Comparison of ENCODE assay signal across 32 cellular contexts in the genomic region with DNA sequence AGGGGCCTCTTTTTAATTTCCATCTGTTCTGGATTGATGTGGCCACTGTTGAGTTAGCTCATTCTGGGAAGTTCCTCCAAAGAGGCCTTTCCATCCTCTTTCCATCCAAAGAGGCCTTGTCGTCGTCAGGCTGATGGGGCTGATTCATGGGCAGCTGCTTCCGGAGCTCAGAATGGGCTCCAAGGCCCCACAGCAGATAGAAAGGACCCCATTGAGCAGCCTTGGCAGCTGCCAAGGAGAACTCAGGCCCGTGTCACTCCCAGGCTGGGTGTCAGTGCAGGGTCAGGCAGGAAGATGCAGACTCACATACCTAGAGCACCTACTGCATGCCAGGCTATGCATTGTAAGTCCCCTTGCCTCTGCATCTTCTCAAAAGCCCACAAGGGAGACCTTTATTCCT.
"Had no signal": no experiment of that assay in that cellular context is flagged by ENCODE, and none has a peak within 500 bp of the region (broad histone marks: within the 10 kb centered on the region; RNA-seq: fewer than 3 reads in every experiment).

No MANE protein-coding gene starts in this region.

- H3K4me3 ChIP-seq: adrenal gland, body of pancreas, breast epithelium had no signal

- ATAC-seq: activated CD8-positive, alpha-beta T cell treated with anti-CD3 and anti-CD28 coated beads for 36 hours; activated naive CD4-positive, alpha-beta T cell treated with anti-CD3 and anti-CD28 coated beads, Interleukin-2, amount 50 U/mL, for 72 hours; activated T-cell treated with anti-CD3 and anti-CD28 coated beads, Interleukin-2, amount 50 U/mL, for 4 hours; activated T-cell treated with anti-CD3 and anti-CD28 coated beads, Interleukin-2, amount 50 U/mL, for 72 hours; activated T-helper 17 cell treated with anti-CD3 and anti-CD28 coated beads, Interleukin-2, amount 50 U/mL, for 72 hours; body of pancreas had no signal

- H3K27me3 ChIP-seq: adrenal gland, body of pancreas, brain microvascular endothelial cell, breast epithelium had no signal

- H3K9me3 ChIP-seq: adrenal gland, body of pancreas, breast epithelium had no signal

- DNase-seq: activated B cell treated with CpG ODN at 0.5 μM for 24 hours; activated CD4-positive, alpha-beta memory T cell treated with anti-CD3 and anti-CD28 coated beads for 36 hours; activated CD4-positive, alpha-beta T cell treated with anti-CD3 and anti-CD28 coated beads for 4 hours; activated CD4-positive, alpha-beta T cell treated with anti-CD3 and anti-CD28 coated beads, Interleukin-2, amount 10 ng/mL, durations not matched to agents 24 days and 14 days; activated CD4-positive, alpha-beta T cell treated with anti-CD3 and anti-CD28 coated beads, Interleukin-2, amount 50 U/mL, for 1 hour; activated CD4-positive, alpha-beta T cell treated with anti-CD3 and anti-CD28 coated beads, Interleukin-2, amount 50 U/mL, for 4 hours; activated CD4-positive, CD25-positive, alpha-beta regulatory T cell treated with anti-CD3 and anti-CD28 coated beads, Interleukin-2, amount 50 U/mL, for 72 hours; activated CD8-positive, alpha-beta memory T cell treated with anti-CD3 and anti-CD28 coated beads, Interleukin-2, amount 50 U/mL, for 4 hours; activated CD8-positive, alpha-beta T cell treated with anti-CD3 and anti-CD28 coated beads for 36 hours; activated effector memory CD4-positive, alpha-beta T cell treated with anti-CD3 and anti-CD28 coated beads, Interleukin-2, amount 50 U/mL, for 16 hours; activated gamma-delta T cell treated with Interleukin-2 at 50 U/mL for 16 hours; activated naive CD4-positive, alpha-beta T cell; activated naive CD4-positive, alpha-beta T cell treated with anti-CD3 and anti-CD28 coated beads for 36 hours; activated naive CD4-positive, alpha-beta T cell treated with anti-CD3 and anti-CD28 coated beads, Interleukin-2, amount 50 U/mL, for 16 hours; activated naive CD8-positive, alpha-beta T cell treated with anti-CD3 and anti-CD28 coated beads for 36 hours; activated T-cell treated with anti-CD3 and anti-CD28 coated beads for 4 hours; activated T-cell treated with anti-CD3 and anti-CD28 coated beads, Interleukin-2, amount 50 U/mL, for 1 hour; activated T-cell treated with anti-CD3 and anti-CD28 coated beads, Interleukin-2, amount 50 U/mL, for 4 hours; activated T-cell treated with anti-CD3 and anti-CD28 coated beads, Interleukin-2, amount 50 U/mL, for 72 hours; adrenal gland; amniotic stem cell; aorta; body of pancreas; brain microvascular endothelial cell; central memory CD4-positive, alpha-beta T cell; T-helper 1 cell; T-helper 2 cell; T-helper 9 cell had no signal

- H3K4me1 ChIP-seq: adrenal gland, body of pancreas, breast epithelium had no signal

- H3K36me3 ChIP-seq: adrenal gland, brain microvascular endothelial cell, breast epithelium had no signal

- H3K27ac ChIP-seq: adrenal gland, body of pancreas, brain microvascular endothelial cell, breast epithelium, VCaP had no signal
